20 cellular contexts compared by ENCODE assay signal in the genomic region with DNA sequence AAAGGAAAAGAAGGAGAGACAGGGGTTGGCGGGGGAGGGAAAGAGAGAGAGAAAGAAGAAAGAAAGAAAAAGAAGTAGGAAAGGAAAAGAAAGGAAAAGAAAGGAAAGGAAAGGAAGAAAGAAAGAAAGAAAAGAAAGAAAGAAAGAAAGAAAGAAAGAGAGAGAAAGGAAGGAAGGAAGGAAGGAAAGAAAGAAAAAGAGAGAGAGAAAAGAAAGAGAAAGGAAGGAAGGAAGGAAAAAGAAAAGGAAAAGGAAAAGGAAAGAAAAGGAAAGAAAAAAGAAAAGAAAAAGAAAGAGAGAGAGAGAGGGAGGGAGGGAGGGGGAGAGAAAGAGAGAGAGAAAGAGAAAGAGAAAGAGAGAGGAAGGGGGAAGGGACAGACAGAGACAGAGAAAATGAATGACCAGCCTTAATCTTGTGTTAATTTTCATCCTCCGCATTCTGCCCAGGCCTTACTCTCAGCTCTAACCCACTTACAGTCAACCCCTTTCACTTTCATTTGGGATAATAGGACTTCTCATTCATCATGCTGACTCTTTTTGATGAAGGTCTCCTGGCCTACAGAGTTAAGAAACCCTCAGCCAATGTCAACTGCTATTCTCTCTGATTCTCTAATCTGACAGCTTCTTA.
"Had no signal": no experiment of that assay in that cellular context is flagged by ENCODE, and none has a peak within 500 bp of the region (broad histone marks: within the 10 kb centered on the region; RNA-seq: fewer than 3 reads in every experiment).

No MANE protein-coding gene starts in this region.

- H3K36me3 Mint-ChIP-seq: naive thymus-derived CD4-positive, alpha-beta T cell; neural progenitor cell; stimulated activated naive B cell treated with anti-CD40 and anti-IgM and Interleukin-4, amounts not matched to agents 10 μg/mL and 1 μg/mL and 100 μg/mL, for 72 hours had no signal

- H3K27me3 ChIP-seq: neural progenitor cell, right atrium auricular region, spleen, tibial nerve, upper lobe of left lung had no signal

- H3K9me3 ChIP-seq: prostate gland, right atrium auricular region, spleen, thoracic aorta, tibial nerve, upper lobe of left lung had no signal

- H3K4me3 ChIP-seq: dorsolateral prefrontal cortex, lung, neural progenitor cell, prostate gland, right atrium auricular region, skin epidermis, spleen, thoracic aorta, tibial nerve, upper lobe of left lung had no signal

- H3K36me3 ChIP-seq: neural progenitor cell, prostate gland, right atrium auricular region, spleen, thoracic aorta, tibial nerve, upper lobe of left lung had no signal

- H3K4me1 ChIP-seq: neural progenitor cell, prostate gland, right atrium auricular region, spleen, tibial nerve, upper lobe of left lung had no signal

- H3K4me1 Mint-ChIP-seq: naive thymus-derived CD4-positive, alpha-beta T cell; nephron had no signal

- H3K27ac ChIP-seq: dorsolateral prefrontal cortex, neural progenitor cell, prostate gland, right atrium auricular region, skin epidermis, spleen, thoracic aorta, tibial nerve, upper lobe of left lung had no signal

- DNase-seq: dorsolateral prefrontal cortex; effector CD4-positive, alpha-beta T cell; hypothalamus; mesenchymal stem cell; midbrain; naive thymus-derived CD4-positive, alpha-beta T cell; nucleus accumbens; spleen; stimulated activated CD4-positive, alpha-beta T cell treated with anti-CD3 and anti-CD28 coated beads, Interleukin-4, amount 100 ng/mL, for 4 hours; stimulated activated naive B cell treated with anti-CD40 and anti-IgM and Interleukin-4, amounts not matched to agents 10 μg/mL and 1 μg/mL and 100 μg/mL, for 72 hours; upper lobe of left lung had no signal

- H3K27ac Mint-ChIP-seq: naive thymus-derived CD4-positive, alpha-beta T cell; nephron; neural progenitor cell; stimulated activated naive B cell treated with anti-CD40 and anti-IgM and Interleukin-4, amounts not matched to agents 10 μg/mL and 1 μg/mL and 100 μg/mL, for 72 hours; stimulated activated naive CD8-positive, alpha-beta T cell treated with anti-CD3 and anti-CD28 coated beads, Interleukin-15, Interleukin-2, amounts not matched to agents 100 ng/mL and 50 ng/mL, for 24 hours had no signal

- H3K9me3 Mint-ChIP-seq: naive thymus-derived CD4-positive, alpha-beta T cell; nephron; neural progenitor cell; stimulated activated naive CD8-positive, alpha-beta T cell treated with anti-CD3 and anti-CD28 coated beads, Interleukin-15, Interleukin-2, amounts not matched to agents 100 ng/mL and 50 ng/mL, for 24 hours had no signal

- H3K4me3 Mint-ChIP-seq: naive thymus-derived CD4-positive, alpha-beta T cell; nephron; neural progenitor cell; stimulated activated naive B cell treated with anti-CD40 and anti-IgM and Interleukin-4, amounts not matched to agents 10 μg/mL and 1 μg/mL and 100 μg/mL, for 72 hours; stimulated activated naive CD8-positive, alpha-beta T cell treated with anti-CD3 and anti-CD28 coated beads, Interleukin-15, Interleukin-2, amounts not matched to agents 100 ng/mL and 50 ng/mL, for 24 hours had no signal
